ENCODE assay signal across 23 cellular contexts in genomic region chr5:73336366-73336765, GRCh38.
"Had no signal": no experiment of that assay in that cellular context is flagged by ENCODE, and none has a peak within 500 bp of the region (broad histone marks: within the 10 kb centered on the region; RNA-seq: fewer than 3 reads in every experiment).

No MANE protein-coding gene starts in this region.

- ATAC-seq: activated CD8-positive, alpha-beta T cell treated with anti-CD3 and anti-CD28 coated beads, Interleukin-2, amount 10 ng/mL, durations not matched to agents 7 days and 5 days; activated T-cell treated with anti-CD3 and anti-CD28 coated beads, Interleukin-2, amount 50 U/mL, for 4 hours; left ventricle myocardium superior; naive thymus-derived CD4-positive, alpha-beta T cell; right lobe of liver; stimulated activated naive CD8-positive, alpha-beta T cell treated with anti-CD3 and anti-CD28 coated beads, Interleukin-15, amount 100 ng/mL, for 72 hours had no signal

- H3K36me3 Mint-ChIP-seq: memory B cell, neural progenitor cell had no signal

- H3K4me3 Mint-ChIP-seq: activated CD8-positive, alpha-beta T cell treated with anti-CD3 and anti-CD28 coated beads, Interleukin-2, amount 10 ng/mL, durations not matched to agents 7 days and 5 days; activated naive CD4-positive, alpha-beta T cell treated with anti-CD3 and anti-CD28 coated beads for 36 hours; activated T-cell treated with anti-CD3 and anti-CD28 coated beads, Interleukin-2, amount 50 U/mL, for 4 hours; central memory CD8-positive, alpha-beta T cell; endodermal cell; memory B cell; naive thymus-derived CD4-positive, alpha-beta T cell; neural progenitor cell; stimulated activated naive CD8-positive, alpha-beta T cell treated with anti-CD3 and anti-CD28 coated beads, Interleukin-15, amount 100 ng/mL, for 72 hours had no signal

- H3K36me3 ChIP-seq: brain microvascular endothelial cell, colonic mucosa, neural progenitor cell, ovary, right lobe of liver, suprapubic skin, transverse colon, uterus had no signal

- H3K27ac ChIP-seq: brain microvascular endothelial cell, colonic mucosa, epithelial cell of prostate, neural progenitor cell, ovary, right lobe of liver, suprapubic skin, transverse colon, uterus had no signal

- H3K4me1 ChIP-seq: colonic mucosa, right lobe of liver, suprapubic skin, transverse colon, uterus had no signal

- H3K27me3 ChIP-seq: brain microvascular endothelial cell, neural progenitor cell, ovary had no signal

- DNase-seq: activated CD4-positive, alpha-beta T cell treated with anti-CD3 and anti-CD28 coated beads for 48 hours; activated CD4-positive, CD25-positive, alpha-beta regulatory T cell; activated CD8-positive, alpha-beta T cell treated with anti-CD3 and anti-CD28 coated beads, Interleukin-2, amount 10 ng/mL, durations not matched to agents 7 days and 5 days; activated naive CD4-positive, alpha-beta T cell treated with anti-CD3 and anti-CD28 coated beads for 36 hours; activated T-cell treated with anti-CD3 and anti-CD28 coated beads, Interleukin-2, amount 50 U/mL, for 4 hours; brain microvascular endothelial cell; colonic mucosa; endodermal cell; left ventricle myocardium superior; naive thymus-derived CD4-positive, alpha-beta T cell; ovary; right lobe of liver; stimulated activated CD4-positive, alpha-beta T cell treated with anti-CD3 and anti-CD28 coated beads, Interleukin-4, amount 100 ng/mL, for 1 hour; stimulated activated naive CD8-positive, alpha-beta T cell treated with anti-CD3 and anti-CD28 coated beads, Interleukin-15, amount 100 ng/mL, for 72 hours; T-helper 9 cell; transverse colon; uterus had no signal

- H3K4me1 Mint-ChIP-seq: central memory CD8-positive, alpha-beta T cell; memory B cell; stimulated activated naive CD8-positive, alpha-beta T cell treated with anti-CD3 and anti-CD28 coated beads, Interleukin-15, amount 100 ng/mL, for 72 hours had no signal

- H3K4me3 ChIP-seq: colonic mucosa, neural progenitor cell, ovary, right lobe of liver, smooth muscle cell, suprapubic skin, transverse colon, uterus had no signal

- H3K27ac Mint-ChIP-seq: activated CD8-positive, alpha-beta T cell treated with anti-CD3 and anti-CD28 coated beads, Interleukin-2, amount 10 ng/mL, durations not matched to agents 7 days and 5 days; activated naive CD4-positive, alpha-beta T cell treated with anti-CD3 and anti-CD28 coated beads for 36 hours; endodermal cell; memory B cell; naive thymus-derived CD4-positive, alpha-beta T cell; neural progenitor cell; stimulated activated naive CD8-positive, alpha-beta T cell treated with anti-CD3 and anti-CD28 coated beads, Interleukin-15, amount 100 ng/mL, for 72 hours had no signal

- H3K9me3 ChIP-seq: colonic mucosa, ovary, right lobe of liver, suprapubic skin, transverse colon, uterus had no signal
